Comparison of ENCODE assay signal across 1 cellular context in genomic region chr2:218852911-218853667, GRCh38.
TF ChIP-seq lines count a peak whose summit lies in the region.

No MANE protein-coding gene starts in this region.

TF ChIP-seq in HepG2, 621 proteins besides CTCF, POLR2A, EP300 and RAD21 (continued from another document and continues in another):
- 0 out of 2 replicates have a peak, but pooled peaks have one; percentile 31 for TF ChIP-seq MIER2 (CRISPR knock-in tag; IDR thresholded peaks at IDR 0.05)
- TF ChIP-seq CBX2 (IDR thresholded peaks at IDR 0.05; ENCODE audit: low read depth, low read length) = no peak
- no peak for TF ChIP-seq CBX2 (CRISPR knock-in tag; IDR thresholded peaks at IDR 0.05; ENCODE audit: low read depth)
- no peak for TF ChIP-seq FOXA3 (CRISPR knock-in tag; IDR thresholded peaks at IDR 0.05)
- TF ChIP-seq, protein P1, sequence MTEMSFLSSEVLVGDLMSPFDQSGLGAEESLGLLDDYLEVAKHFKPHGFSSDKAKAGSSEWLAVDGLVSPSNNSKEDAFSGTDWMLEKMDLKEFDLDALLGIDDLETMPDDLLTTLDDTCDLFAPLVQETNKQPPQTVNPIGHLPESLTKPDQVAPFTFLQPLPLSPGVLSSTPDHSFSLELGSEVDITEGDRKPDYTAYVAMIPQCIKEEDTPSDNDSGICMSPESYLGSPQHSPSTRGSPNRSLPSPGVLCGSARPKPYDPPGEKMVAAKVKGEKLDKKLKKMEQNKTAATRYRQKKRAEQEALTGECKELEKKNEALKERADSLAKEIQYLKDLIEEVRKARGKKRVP (CRISPR knock-in tag; IDR thresholded peaks at IDR 0.05) = no peak
- peak; percentile 74 for TF ChIP-seq ZNF501 (CRISPR knock-in tag; IDR thresholded peaks at IDR 0.05)
- TF ChIP-seq ZNF747 (CRISPR knock-in tag; IDR thresholded peaks at IDR 0.05; ENCODE audit: borderline replicate concordance) = 0 out of 2 replicates have a peak, but pooled peaks have one; percentile 32
- no peak for TF ChIP-seq SNAI1 (CRISPR knock-in tag; IDR thresholded peaks at IDR 0.05; ENCODE audit: borderline replicate concordance)
- 0 out of 2 replicates have a peak, but pooled peaks have one; percentile 35 for TF ChIP-seq ZNF746 (CRISPR knock-in tag; IDR thresholded peaks at IDR 0.05)
- 0 out of 2 replicates have a peak, but pooled peaks have one; percentile 22 for TF ChIP-seq ZFP91 (CRISPR knock-in tag; IDR thresholded peaks at IDR 0.05; ENCODE audit: borderline replicate concordance)
- no peak for TF ChIP-seq DNMT1 (CRISPR knock-in tag; IDR thresholded peaks at IDR 0.05)
- TF ChIP-seq ZNF790 (CRISPR knock-in tag; IDR thresholded peaks at IDR 0.05; ENCODE audit: borderline replicate concordance) = no peak
- TF ChIP-seq ZNF607 (CRISPR knock-in tag; IDR thresholded peaks at IDR 0.05; ENCODE audit: borderline replicate concordance) = 0 out of 2 replicates have a peak, but pooled peaks have one; percentile 51
- no peak for TF ChIP-seq KLF12 (CRISPR knock-in tag; IDR thresholded peaks at IDR 0.05; ENCODE audit: borderline replicate concordance)
- no peak for TF ChIP-seq SMYD3 (CRISPR knock-in tag; IDR thresholded peaks at IDR 0.05)
- no peak for TF ChIP-seq ZNF430 (CRISPR knock-in tag; IDR thresholded peaks at IDR 0.05)
- TF ChIP-seq PRDM10 (CRISPR knock-in tag; IDR thresholded peaks at IDR 0.05; ENCODE audit: low read depth) = no peak
- TF ChIP-seq ATRX (CRISPR knock-in tag; IDR thresholded peaks at IDR 0.05; ENCODE audit: borderline replicate concordance) = no peak
- TF ChIP-seq, protein P2, sequence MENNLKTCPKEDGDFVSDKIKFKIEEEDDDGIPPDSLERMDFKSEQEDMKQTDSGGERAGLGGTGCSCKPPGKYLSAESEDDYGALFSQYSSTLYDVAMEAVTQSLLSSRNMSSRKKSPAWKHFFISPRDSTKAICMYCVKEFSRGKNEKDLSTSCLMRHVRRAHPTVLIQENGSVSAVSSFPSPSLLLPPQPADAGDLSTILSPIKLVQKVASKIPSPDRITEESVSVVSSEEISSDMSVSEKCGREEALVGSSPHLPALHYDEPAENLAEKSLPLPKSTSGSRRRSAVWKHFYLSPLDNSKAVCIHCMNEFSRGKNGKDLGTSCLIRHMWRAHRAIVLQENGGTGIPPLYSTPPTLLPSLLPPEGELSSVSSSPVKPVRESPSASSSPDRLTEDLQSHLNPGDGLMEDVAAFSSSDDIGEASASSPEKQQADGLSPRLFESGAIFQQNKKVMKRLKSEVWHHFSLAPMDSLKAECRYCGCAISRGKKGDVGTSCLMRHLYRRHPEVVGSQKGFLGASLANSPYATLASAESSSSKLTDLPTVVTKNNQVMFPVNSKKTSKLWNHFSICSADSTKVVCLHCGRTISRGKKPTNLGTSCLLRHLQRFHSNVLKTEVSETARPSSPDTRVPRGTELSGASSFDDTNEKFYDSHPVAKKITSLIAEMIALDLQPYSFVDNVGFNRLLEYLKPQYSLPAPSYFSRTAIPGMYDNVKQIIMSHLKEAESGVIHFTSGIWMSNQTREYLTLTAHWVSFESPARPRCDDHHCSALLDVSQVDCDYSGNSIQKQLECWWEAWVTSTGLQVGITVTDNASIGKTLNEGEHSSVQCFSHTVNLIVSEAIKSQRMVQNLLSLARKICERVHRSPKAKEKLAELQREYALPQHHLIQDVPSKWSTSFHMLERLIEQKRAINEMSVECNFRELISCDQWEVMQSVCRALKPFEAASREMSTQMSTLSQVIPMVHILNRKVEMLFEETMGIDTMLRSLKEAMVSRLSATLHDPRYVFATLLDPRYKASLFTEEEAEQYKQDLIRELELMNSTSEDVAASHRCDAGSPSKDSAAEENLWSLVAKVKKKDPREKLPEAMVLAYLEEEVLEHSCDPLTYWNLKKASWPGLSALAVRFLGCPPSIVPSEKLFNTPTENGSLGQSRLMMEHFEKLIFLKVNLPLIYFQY (CRISPR knock-in tag; IDR thresholded peaks at IDR 0.05; ENCODE audit: borderline replicate concordance) = 0 out of 2 replicates have a peak, but pooled peaks have one; percentile 48
- no peak for TF ChIP-seq ZSCAN22 (CRISPR knock-in tag; IDR thresholded peaks at IDR 0.05)
- no peak for TF ChIP-seq ADNP (CRISPR knock-in tag; IDR thresholded peaks at IDR 0.05)
- no peak for TF ChIP-seq GZF1 (CRISPR knock-in tag; IDR thresholded peaks at IDR 0.05)
- no peak for TF ChIP-seq ZBTB7A (CRISPR knock-in tag; IDR thresholded peaks at IDR 0.05)
- TF ChIP-seq KLF6 (CRISPR knock-in tag; IDR thresholded peaks at IDR 0.05) = no peak
- TF ChIP-seq ZNF616 (CRISPR knock-in tag; IDR thresholded peaks at IDR 0.05; ENCODE audit: low read depth) = no peak
- no peak for TF ChIP-seq ZNF792 (CRISPR knock-in tag; IDR thresholded peaks at IDR 0.05)
- TF ChIP-seq, protein P3, sequence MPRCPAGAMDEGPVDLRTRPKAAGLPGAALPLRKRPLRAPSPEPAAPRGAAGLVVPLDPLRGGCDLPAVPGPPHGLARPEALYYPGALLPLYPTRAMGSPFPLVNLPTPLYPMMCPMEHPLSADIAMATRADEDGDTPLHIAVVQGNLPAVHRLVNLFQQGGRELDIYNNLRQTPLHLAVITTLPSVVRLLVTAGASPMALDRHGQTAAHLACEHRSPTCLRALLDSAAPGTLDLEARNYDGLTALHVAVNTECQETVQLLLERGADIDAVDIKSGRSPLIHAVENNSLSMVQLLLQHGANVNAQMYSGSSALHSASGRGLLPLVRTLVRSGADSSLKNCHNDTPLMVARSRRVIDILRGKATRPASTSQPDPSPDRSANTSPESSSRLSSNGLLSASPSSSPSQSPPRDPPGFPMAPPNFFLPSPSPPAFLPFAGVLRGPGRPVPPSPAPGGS (CRISPR knock-in tag; IDR thresholded peaks at IDR 0.05) = 0 out of 2 replicates have a peak, but pooled peaks have one; percentile 30
- peak; percentile 55; the same call in 1 of the 2 replicates for TF ChIP-seq ZNF275 (CRISPR knock-in tag; IDR thresholded peaks at IDR 0.05; ENCODE audit: borderline replicate concordance)
- peak; percentile 73 for TF ChIP-seq SMC3 (IDR thresholded peaks at IDR 0.05; ENCODE audit: low read length)
- no peak for TF ChIP-seq CENPT (CRISPR knock-in tag; IDR thresholded peaks at IDR 0.05; ENCODE audit: low read depth)
- no peak for TF ChIP-seq GATAD1 (CRISPR knock-in tag; IDR thresholded peaks at IDR 0.05)
- 0 out of 2 replicates have a peak, but pooled peaks have one; percentile 45 for TF ChIP-seq ZBTB7B (CRISPR knock-in tag; IDR thresholded peaks at IDR 0.05)
- peak; percentile 33; the same call in 1 of the 2 replicates for TF ChIP-seq MYPOP (CRISPR knock-in tag; IDR thresholded peaks at IDR 0.05)
- TF ChIP-seq CSRNP1 (CRISPR knock-in tag; IDR thresholded peaks at IDR 0.05) = no peak
- TF ChIP-seq ATF3 (CRISPR knock-in tag; IDR thresholded peaks at IDR 0.05) = no peak
- no peak for TF ChIP-seq ZNF772 (CRISPR knock-in tag; IDR thresholded peaks at IDR 0.05)
- TF ChIP-seq ZNF557 (CRISPR knock-in tag; IDR thresholded peaks at IDR 0.05) = no peak
- no peak for TF ChIP-seq IRF2 (CRISPR knock-in tag; IDR thresholded peaks at IDR 0.05)
- no peak for TF ChIP-seq ZFP41 (CRISPR knock-in tag; IDR thresholded peaks at IDR 0.05; ENCODE audit: borderline replicate concordance)
- TF ChIP-seq NCOA1 (CRISPR knock-in tag; IDR thresholded peaks at IDR 0.05) = no peak
- TF ChIP-seq THYN1 (CRISPR knock-in tag; IDR thresholded peaks at IDR 0.05; ENCODE audit: borderline replicate concordance, low read depth) = no peak
- TF ChIP-seq ZSCAN25 (CRISPR knock-in tag; IDR thresholded peaks at IDR 0.05) = no peak
- 0 out of 2 replicates have a peak, but pooled peaks have one; percentile 19 for TF ChIP-seq ISL2 (CRISPR knock-in tag; IDR thresholded peaks at IDR 0.05)
- TF ChIP-seq ZNF354B (CRISPR knock-in tag; IDR thresholded peaks at IDR 0.05) = no peak
- TF ChIP-seq ZNF891 (CRISPR knock-in tag; IDR thresholded peaks at IDR 0.05) = no peak
- no peak for TF ChIP-seq MTA3 (CRISPR knock-in tag; IDR thresholded peaks at IDR 0.05)
- TF ChIP-seq MAZ (IDR thresholded peaks at IDR 0.05; ENCODE audit: borderline replicate concordance, low read depth, low read length) = no peak
- TF ChIP-seq MAZ (CRISPR knock-in tag; IDR thresholded peaks at IDR 0.05; ENCODE audit: low read depth) = 0 out of 2 replicates have a peak, but pooled peaks have one; percentile 31
- TF ChIP-seq HNF1B (CRISPR knock-in tag; IDR thresholded peaks at IDR 0.05) = peak; percentile 52
